ENCODE assay signal across 33 cellular contexts in the genomic region with DNA sequence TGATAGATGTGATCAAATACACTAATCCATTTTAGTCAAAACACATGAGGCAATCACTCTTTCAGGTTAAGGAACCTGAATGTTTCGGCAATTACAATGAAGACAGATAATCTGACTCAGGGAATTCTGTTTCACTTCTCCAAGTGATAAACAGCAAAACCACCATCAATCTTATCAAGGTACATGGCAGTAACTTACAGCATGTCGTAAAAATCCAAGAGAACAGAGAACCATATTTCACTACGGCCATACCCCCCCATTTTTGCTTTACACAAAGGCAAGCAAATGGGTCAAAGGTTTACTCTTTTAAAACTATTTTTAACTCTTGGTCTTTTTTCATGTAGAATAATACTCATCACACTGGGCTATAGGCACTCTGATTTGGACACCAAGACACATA.
"Had no signal": no experiment of that assay in that cellular context is flagged by ENCODE, and none has a peak within 500 bp of the region (broad histone marks: within the 10 kb centered on the region; RNA-seq: fewer than 3 reads in every experiment).

No MANE protein-coding gene starts in this region.

- ATAC-seq: activated CD4-positive, alpha-beta T cell treated with anti-CD3 and anti-CD28 coated beads for 36 hours; activated CD4-positive, CD25-positive, alpha-beta regulatory T cell treated with anti-CD3 and anti-CD28 coated beads, Interleukin-2, amount 50 U/mL, for 24 hours; activated naive CD8-positive, alpha-beta T cell treated with anti-CD3 and anti-CD28 coated beads, Interleukin-2, amount 50 U/mL, for 24 hours; activated T-cell treated with anti-CD3 and anti-CD28 coated beads, Interleukin-2, amount 50 U/mL, for 4 hours; PC-3; WTC11 had no signal

- H3K4me2 ChIP-seq: SK-N-SH had no signal

- H3K9me2 ChIP-seq: SK-N-SH had no signal

- H3K4me3 Mint-ChIP-seq: activated CD4-positive, alpha-beta memory T cell treated with anti-CD3 and anti-CD28 coated beads for 36 hours; activated CD4-positive, alpha-beta T cell treated with anti-CD3 and anti-CD28 coated beads for 36 hours; activated naive CD4-positive, alpha-beta T cell treated with anti-CD3 and anti-CD28 coated beads, Interleukin-2, amount 10 ng/mL, durations not matched to agents 7 days and 5 days; activated naive CD8-positive, alpha-beta T cell; activated naive CD8-positive, alpha-beta T cell treated with anti-CD3 and anti-CD28 coated beads, Interleukin-2, amount 50 U/mL, for 24 hours; activated T-cell treated with anti-CD3 and anti-CD28 coated beads, Interleukin-2, amount 50 U/mL, for 4 hours; central memory CD8-positive, alpha-beta T cell; T-helper 1 cell treated with Interleukin-12 subunit alpha and Interleukin-12 subunit beta and Interleukin-4 antibody, amounts not matched to agents 30 μg/mL and 1 μg/mL, for 36 hours; T-helper 2 cell treated with Interferon-gamma antibody and Interleukin-4, amounts not matched to agents 5 μg/mL and 100 μg/mL, for 36 hours; WTC11 had no signal

- H3K9me3 ChIP-seq: Peyer's patch, SJSA1, SK-N-SH had no signal

- H3K27me3 Mint-ChIP-seq: activated CD4-positive, alpha-beta memory T cell treated with anti-CD3 and anti-CD28 coated beads for 36 hours; activated naive CD4-positive, alpha-beta T cell treated with anti-CD3 and anti-CD28 coated beads, Interleukin-2, amount 10 ng/mL, durations not matched to agents 7 days and 5 days; activated naive CD8-positive, alpha-beta T cell had no signal

- H3K27ac ChIP-seq: cardiac muscle cell, Peyer's patch, SJSA1 had no signal

- H3K4me1 ChIP-seq: Peyer's patch had no signal

- H3K4me1 Mint-ChIP-seq: activated CD4-positive, alpha-beta T cell treated with anti-CD3 and anti-CD28 coated beads for 36 hours; activated naive CD4-positive, alpha-beta T cell treated with anti-CD3 and anti-CD28 coated beads, Interleukin-2, amount 10 ng/mL, durations not matched to agents 7 days and 5 days; activated naive CD8-positive, alpha-beta T cell treated with anti-CD3 and anti-CD28 coated beads, Interleukin-2, amount 50 U/mL, for 24 hours; central memory CD8-positive, alpha-beta T cell had no signal

- H3K36me3 ChIP-seq: cardiac muscle cell, Peyer's patch, SJSA1 had no signal

- H3K9ac ChIP-seq: SK-N-SH had no signal

- DNase-seq: activated CD4-positive, alpha-beta memory T cell treated with anti-CD3 and anti-CD28 coated beads for 36 hours; activated CD4-positive, alpha-beta T cell treated with anti-CD3 and anti-CD28 coated beads for 36 hours; activated CD4-positive, alpha-beta T cell treated with anti-CD3 and anti-CD28 coated beads, Interleukin-2, amount 50 U/mL, for 1 hour; activated CD8-positive, alpha-beta memory T cell treated with anti-CD3 and anti-CD28 coated beads, Interleukin-2, amount 50 U/mL, for 4 hours; activated effector memory CD4-positive, alpha-beta T cell treated with Interleukin-2 at 50 U/mL for 16 hours; activated naive CD4-positive, alpha-beta T cell treated with anti-CD3 and anti-CD28 coated beads, Interleukin-2, amount 10 ng/mL, durations not matched to agents 7 days and 5 days; activated naive CD8-positive, alpha-beta T cell treated with anti-CD3 and anti-CD28 coated beads, Interleukin-2, amount 50 U/mL, for 24 hours; activated T-cell treated with anti-CD3 and anti-CD28 coated beads for 4 hours; activated T-cell treated with anti-CD3 and anti-CD28 coated beads, Interleukin-2, amount 50 U/mL, for 4 hours; amniotic stem cell; aorta; NCI-H1105; NCI-H1417 treated with DMSO at 0.1 percent for 48 hours; NCI-H187 treated with DMSO at 0.1 percent for 48 hours; NCI-H2081; NCI-H2171 treated with DMSO at 0.1 percent for 48 hours; NCI-H2227 treated with DMSO at 0.1 percent for 48 hours; NCI-H446 treated with DMSO at 0.1 percent for 48 hours; NCI-H524 treated with DMSO at 0.1 percent for 48 hours; NK-92 treated with Interleukin-12 subunit alpha and Interleukin-12 subunit beta, amount 100 ng/mL, for 24 hours; PC-3; Peyer's patch; RPMI8226; SHP77 treated with DMSO at 0.1 percent for 48 hours; SK-N-SH had no signal

- H3K9me3 Mint-ChIP-seq: activated CD4-positive, alpha-beta memory T cell treated with anti-CD3 and anti-CD28 coated beads for 36 hours; activated naive CD4-positive, alpha-beta T cell treated with anti-CD3 and anti-CD28 coated beads, Interleukin-2, amount 10 ng/mL, durations not matched to agents 7 days and 5 days; activated naive CD8-positive, alpha-beta T cell treated with anti-CD3 and anti-CD28 coated beads, Interleukin-2, amount 50 U/mL, for 24 hours; activated T-cell treated with anti-CD3 and anti-CD28 coated beads, Interleukin-2, amount 50 U/mL, for 4 hours; central memory CD8-positive, alpha-beta T cell; T-helper 1 cell treated with Interleukin-12 subunit alpha and Interleukin-12 subunit beta and Interleukin-4 antibody, amounts not matched to agents 30 μg/mL and 1 μg/mL, for 36 hours; T-helper 2 cell treated with Interferon-gamma antibody and Interleukin-4, amounts not matched to agents 5 μg/mL and 100 μg/mL, for 36 hours; WTC11 had no signal

- H3K27me3 ChIP-seq: Peyer's patch, SJSA1 had no signal

- H3K36me3 Mint-ChIP-seq: activated CD4-positive, alpha-beta memory T cell treated with anti-CD3 and anti-CD28 coated beads for 36 hours; activated naive CD4-positive, alpha-beta T cell treated with anti-CD3 and anti-CD28 coated beads, Interleukin-2, amount 10 ng/mL, durations not matched to agents 7 days and 5 days; activated naive CD8-positive, alpha-beta T cell had no signal

- H3K27ac Mint-ChIP-seq: activated CD4-positive, alpha-beta memory T cell treated with anti-CD3 and anti-CD28 coated beads for 36 hours; activated CD4-positive, alpha-beta T cell treated with anti-CD3 and anti-CD28 coated beads for 36 hours; activated naive CD4-positive, alpha-beta T cell treated with anti-CD3 and anti-CD28 coated beads, Interleukin-2, amount 10 ng/mL, durations not matched to agents 7 days and 5 days; activated naive CD8-positive, alpha-beta T cell; activated naive CD8-positive, alpha-beta T cell treated with anti-CD3 and anti-CD28 coated beads, Interleukin-2, amount 50 U/mL, for 24 hours; T-helper 1 cell treated with Interleukin-12 subunit alpha and Interleukin-12 subunit beta and Interleukin-4 antibody, amounts not matched to agents 30 μg/mL and 1 μg/mL, for 36 hours; T-helper 2 cell treated with Interferon-gamma antibody and Interleukin-4, amounts not matched to agents 5 μg/mL and 100 μg/mL, for 36 hours; WTC11 had no signal

- H3K4me3 ChIP-seq: cardiac muscle cell, Peyer's patch, SJSA1 had no signal
